ENCODE assay signal across 19 cellular contexts in the genomic region with DNA sequence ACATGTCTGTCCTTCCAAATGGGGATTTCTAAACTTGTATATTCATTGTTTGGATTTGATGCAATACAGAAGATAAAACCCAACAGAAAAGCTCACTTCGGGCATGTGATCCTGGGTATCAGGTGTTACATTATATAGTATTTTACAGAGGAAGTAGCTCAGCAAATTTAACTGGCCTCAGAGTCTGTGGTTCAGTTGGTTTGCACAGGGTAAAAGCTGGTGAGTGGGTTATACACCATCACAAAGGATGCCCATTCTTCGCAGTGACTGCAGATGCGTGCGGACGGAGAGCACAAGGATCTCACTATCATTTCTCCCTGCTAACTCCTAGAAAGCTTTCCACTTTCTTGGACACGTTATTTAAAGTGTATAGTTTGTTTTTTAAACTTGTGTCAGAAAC.
DNase-seq lines count a peak whose midpoint lies in the region; ATAC-seq and TF ChIP-seq lines count a peak whose summit lies in the region.
"Had no signal": no experiment of that assay in that cellular context is flagged by ENCODE, and none has a peak within 500 bp of the region (broad histone marks: within the 10 kb centered on the region; RNA-seq: fewer than 3 reads in every experiment).

No MANE protein-coding gene starts in this region.

- H3K4me1 Mint-ChIP-seq in endothelial cell (ENCODE audit: unreplicated experiment) (peaks cover 61% of the 10 kb centered on the region), natural killer cell (peaks cover 44 to 53% of the 10 kb centered on the region in 2 donors)

- H3K4me2 ChIP-seq in OCI-LY7 (ENCODE audit: low read length) = no peak overlapping the region
- H3K4me2 ChIP-seq: BLaER1 treated with 17β-estradiol and CSF1 and Interleukin-3, amounts not matched to agents 10 nM and 100 nM had no signal

- DNase-seq in GF-D8 (lab: John Stamatoyannopoulos, UW) = peak; percentile 9
- DNase-seq in OCI-LY7 (ENCODE audit: low spot score) = no peak
- no peak for DNase-seq in endothelial cell (ENCODE audit: low spot score)
- no peak for DNase-seq in natural killer cell
- no peak for DNase-seq in spleen
- DNase-seq: 8988T; AML-193; Caco-2; Calu3; CD4-positive, alpha-beta T cell; CD8-positive, alpha-beta T cell; DMS79 treated with DMSO at 0.1 percent for 48 hours had no signal

- no peak overlapping the region for H3K4me3 ChIP-seq in OCI-LY7 (ENCODE audit: low read depth, low read length, poor library complexity, severe bottlenecking)
- no peak overlapping the region for H3K4me3 ChIP-seq in spleen
- H3K4me3 ChIP-seq: BLaER1 treated with 17β-estradiol and CSF1 and Interleukin-3, amounts not matched to agents 10 nM and 100 nM; GM12878 had no signal

- H3K4me1 ChIP-seq in OCI-LY7 (ENCODE audit: insufficient read depth, low read length, poor library complexity, severe bottlenecking) (no peaks in the 10 kb centered on the region), spleen (peaks cover 0 to 43% (median 18%) of the 10 kb centered on the region in 6 donors)

- intact Hi-C loops in OCI-LY7 (cut with micrococcal nuclease; ENCODE audit: unreplicated experiment) = no loop called here
- intact Hi-C loops in natural killer cell (cut with micrococcal nuclease) = loop anchor here (2.0 kb wide), 1 partner anchor 14 kb away; no protein-coding TSS in a partner anchor
- intact Hi-C loops in spleen (cut with DNase I; ENCODE audit: low total_unique reads) = no loop called here

- H3K4me3 Mint-ChIP-seq in endothelial cell (ENCODE audit: unreplicated experiment) (no peak overlapping the region), natural killer cell (peak overlapping the region; percentile 56)
- H3K4me3 Mint-ChIP-seq: B cell; CD4-positive, alpha-beta T cell; CD8-positive, alpha-beta T cell had no signal

- 85 to 95% (median 87%) methylated on average over 6 of the region's 6 CpGs for whole genome bisulfite sequencing in spleen, 5 donors

- H3K9me2 ChIP-seq in OCI-LY7 (ENCODE audit: insufficient read depth, low read length) = no peaks in the 10 kb centered on the region

- H4K20me1 ChIP-seq in OCI-LY7 (ENCODE audit: insufficient read depth, low read length) = no peaks in the 10 kb centered on the region

- BruUV-seq in OCI-LY7 (replicated peaks; lab: Mats Ljungman, UMichigan) = TSS peak; percentile 9

- TF ChIP-seq CTCF in OCI-LY7 (conservative IDR thresholded peaks at IDR 0.05; ENCODE audit: low read length) = no peak
- no peak for TF ChIP-seq CTCF in endothelial cell (IDR thresholded peaks at IDR 0.05; ENCODE audit: unreplicated experiment)
- no peak for TF ChIP-seq CTCF in natural killer cell (IDR thresholded peaks at IDR 0.05)
- no peak for TF ChIP-seq CTCF in spleen (IDR thresholded peaks at IDR 0.05 in 8 of 11, conservative IDR thresholded peaks at IDR 0.05 in 3 of 11)

- H3K36me3 ChIP-seq in OCI-LY7 (ENCODE audit: insufficient read depth, low read length) = peaks cover 47% of the 10 kb centered on the region
- peaks cover 0 to 59% (median 25%) of the 10 kb centered on the region in 6 donors for H3K36me3 ChIP-seq in spleen

- H2AFZ ChIP-seq in OCI-LY7 (ENCODE audit: low read length) = no peak overlapping the region

- CTCF ChIA-PET in OCI-LY7 (lab: Charles Lee; ENCODE audit: unreplicated experiment) = no interaction called here

- H3K9me3 Mint-ChIP-seq in endothelial cell (ENCODE audit: unreplicated experiment) = no peaks in the 10 kb centered on the region
- H3K9me3 Mint-ChIP-seq in natural killer cell = no peaks in the 10 kb centered on the region
- H3K9me3 Mint-ChIP-seq: CD4-positive, alpha-beta T cell; CD8-positive, alpha-beta T cell had no signal

- no peaks in the 10 kb centered on the region for H3K36me3 Mint-ChIP-seq in endothelial cell (ENCODE audit: low read depth, unreplicated experiment)
- H3K36me3 Mint-ChIP-seq in natural killer cell = peaks cover 8% of the 10 kb centered on the region

- no peak for TF ChIP-seq POLR2A in spleen (IDR thresholded peaks at IDR 0.05)

- H3K27me3 Mint-ChIP-seq in endothelial cell (ENCODE audit: unreplicated experiment) = peaks cover 2% of the 10 kb centered on the region
- H3K27me3 Mint-ChIP-seq in natural killer cell (ENCODE audit: low read depth in 2 of 2) = no peaks in the 10 kb centered on the region
- H3K27me3 Mint-ChIP-seq: B cell; CD4-positive, alpha-beta T cell had no signal

- no peaks in the 10 kb centered on the region for H3K79me2 ChIP-seq in OCI-LY7 (ENCODE audit: insufficient read depth, low read depth, low read length)

- POLR2A ChIA-PET in OCI-LY7 (lab: Charles Lee) = interaction anchor here (0.6 to 1.1 kb wide), 3 partner anchors 8 to 256 kb away, joined by 3 to 7 read pairs (median 3); no protein-coding TSS in a partner anchor

- H3K27ac Mint-ChIP-seq in endothelial cell (ENCODE audit: unreplicated experiment) (peak overlapping the region; percentile 64), natural killer cell (peak overlapping the region; percentile 65 to 80)
- H3K27ac Mint-ChIP-seq: B cell; CD4-positive, alpha-beta T cell; CD8-positive, alpha-beta T cell had no signal

- H3K27me3 ChIP-seq in spleen (replicated peaks in 1 of 7) = no peaks in the 10 kb centered on the region
- H3K27me3 ChIP-seq: BLaER1 treated with 17β-estradiol and CSF1 and Interleukin-3, amounts not matched to agents 10 nM and 100 nM had no signal

- no peaks in the 10 kb centered on the region for H3K9me3 ChIP-seq in OCI-LY7 (ENCODE audit: low read length)
- no peaks in the 10 kb centered on the region for H3K9me3 ChIP-seq in spleen
- H3K9me3 ChIP-seq: BLaER1 treated with 17β-estradiol and CSF1 and Interleukin-3, amounts not matched to agents 10 nM and 100 nM; Caco-2 had no signal

- ATAC-seq in natural killer cell = peak; percentile 64 to 92 (median 76)
- no peak for ATAC-seq in GM19455 (IDR thresholded peaks at IDR 0.05; ENCODE audit: unreplicated experiment)
- ATAC-seq in GM19395 (IDR thresholded peaks at IDR 0.05; ENCODE audit: unreplicated experiment) = no peak
- ATAC-seq in GM18868 (IDR thresholded peaks at IDR 0.05; ENCODE audit: unreplicated experiment) = no peak
- ATAC-seq: CD8-positive, alpha-beta T cell; GM12878 had no signal

- H3K27ac ChIP-seq in OCI-LY7 (ENCODE audit: low read depth, low read length, poor library complexity, severe bottlenecking) = no peak overlapping the region
- H3K27ac ChIP-seq in spleen = no peak overlapping the region
- H3K27ac ChIP-seq: BLaER1 treated with 17β-estradiol and CSF1 and Interleukin-3, amounts not matched to agents 10 nM and 100 nM; C4-2B had no signal

Comparison
In these comparisons a context has a peak if more than half of its experiments do, and no peak if none do; other contexts are left out.
1. ATAC-seq: peak in natural killer cell (3 of 3); none in GM19455 (single experiment), GM19395 (single experiment) and GM18868 (single experiment).